1 cellular context compared by ENCODE assay signal in the genomic region with DNA sequence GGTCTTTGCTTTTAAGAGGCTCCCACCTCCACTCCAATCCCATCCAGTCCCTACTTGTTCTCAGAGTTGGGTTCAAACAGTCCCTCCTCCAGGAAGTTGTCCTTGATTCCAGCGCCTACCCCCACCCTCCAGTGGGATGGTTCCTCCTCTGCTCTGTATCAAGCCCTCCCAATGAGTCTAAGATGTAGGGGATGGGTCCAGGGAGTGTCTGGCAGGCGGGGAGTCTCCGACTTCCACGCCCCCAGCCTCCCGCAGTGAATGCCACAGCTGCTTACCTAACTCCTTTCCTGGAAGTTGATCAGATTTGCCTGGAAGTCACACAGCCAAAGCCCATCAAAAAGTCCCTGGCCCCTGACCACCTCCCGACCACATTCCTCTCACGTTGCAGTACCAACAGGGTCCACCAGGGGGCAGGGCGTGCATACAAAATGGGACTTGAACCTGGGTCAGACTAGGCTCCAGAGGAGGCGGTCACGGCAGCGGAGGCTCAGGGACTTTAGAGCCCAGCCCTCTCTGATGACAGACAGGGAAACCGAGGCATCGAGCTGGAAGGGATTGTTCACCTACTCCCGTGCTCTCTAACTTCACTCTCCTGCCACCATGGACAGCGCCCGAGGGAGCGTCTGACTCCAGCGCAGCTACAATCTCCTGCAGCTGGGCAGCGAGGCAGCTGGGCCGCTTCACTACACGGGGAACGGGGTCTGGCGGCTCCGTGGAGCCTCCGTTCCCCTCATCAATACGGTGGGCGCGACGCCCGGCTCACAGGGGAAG.
TF ChIP-seq lines count a peak whose summit lies in the region.

No MANE protein-coding gene starts in this region.

TF ChIP-seq in HepG2, 621 proteins besides CTCF, POLR2A, EP300 and RAD21 (continued from another document and continues in another):
- TF ChIP-seq, protein P1, sequence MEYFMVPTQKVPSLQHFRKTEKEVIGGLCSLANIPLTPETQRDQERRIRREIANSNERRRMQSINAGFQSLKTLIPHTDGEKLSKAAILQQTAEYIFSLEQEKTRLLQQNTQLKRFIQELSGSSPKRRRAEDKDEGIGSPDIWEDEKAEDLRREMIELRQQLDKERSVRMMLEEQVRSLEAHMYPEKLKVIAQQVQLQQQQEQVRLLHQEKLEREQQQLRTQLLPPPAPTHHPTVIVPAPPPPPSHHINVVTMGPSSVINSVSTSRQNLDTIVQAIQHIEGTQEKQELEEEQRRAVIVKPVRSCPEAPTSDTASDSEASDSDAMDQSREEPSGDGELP (IDR thresholded peaks at IDR 0.05; ENCODE audit: borderline replicate concordance, low read depth) = peak; percentile 66; the same call in 1 of the 2 replicates
- TF ChIP-seq KLF15 (CRISPR knock-in tag; IDR thresholded peaks at IDR 0.05; ENCODE audit: borderline replicate concordance) (no peak), NCOR1 (IDR thresholded peaks at IDR 0.05; ENCODE audit: borderline replicate concordance, low read length) (no peak), ZBTB37 (CRISPR knock-in tag; IDR thresholded peaks at IDR 0.05) (peak; percentile 73), ZNF292 (CRISPR knock-in tag; IDR thresholded peaks at IDR 0.05; ENCODE audit: borderline replicate concordance, low read depth) (no peak), ZNF33B (CRISPR knock-in tag; IDR thresholded peaks at IDR 0.05) (no peak), NR1H2 (CRISPR knock-in tag; IDR thresholded peaks at IDR 0.05; ENCODE audit: borderline replicate concordance, low read depth) (no peak; the same call in 1 of the 2 replicates), EHMT2 (IDR thresholded peaks at IDR 0.05; ENCODE audit: borderline replicate concordance, low read depth, low read length) (peak; percentile 32; the same call in 1 of the 2 replicates), ZNF121 (CRISPR knock-in tag; IDR thresholded peaks at IDR 0.05) (no peak), TIGD3 (CRISPR knock-in tag; IDR thresholded peaks at IDR 0.05; ENCODE audit: borderline replicate concordance) (no peak), ZNF75D (CRISPR knock-in tag; IDR thresholded peaks at IDR 0.05; ENCODE audit: borderline replicate concordance) (no peak), MAFF (IDR thresholded peaks at IDR 0.05; ENCODE audit: low read depth, low read length) (no peak), ZFP36 (IDR thresholded peaks at IDR 0.05; ENCODE audit: borderline replicate concordance, low read depth, low read length, partially characterized antibody) (no peak), WIZ (CRISPR knock-in tag; IDR thresholded peaks at IDR 0.05) (0 out of 2 replicates have a peak, but pooled peaks have one; percentile 44), ZNF83 (CRISPR knock-in tag; IDR thresholded peaks at IDR 0.05; ENCODE audit: borderline replicate concordance) (no peak), RAD51 (IDR thresholded peaks at IDR 0.05; ENCODE audit: borderline replicate concordance) (no peak), SMAD3 (CRISPR knock-in tag; IDR thresholded peaks at IDR 0.05) (no peak), ZXDC (CRISPR knock-in tag; IDR thresholded peaks at IDR 0.05) (no peak), GPN1 (CRISPR knock-in tag; IDR thresholded peaks at IDR 0.05; ENCODE audit: borderline replicate concordance) (no peak), HNRNPK (IDR thresholded peaks at IDR 0.05; ENCODE audit: low read depth, low read length, poor library complexity, severe bottlenecking) (no peak), CCDC6 (CRISPR knock-in tag; IDR thresholded peaks at IDR 0.05) (peak; percentile 83; the same call in 1 of the 2 replicates), SP4 (CRISPR knock-in tag; IDR thresholded peaks at IDR 0.05) (peak; percentile 31; the same call in 1 of the 2 replicates), BRD4 (CRISPR knock-in tag; IDR thresholded peaks at IDR 0.05) (0 out of 2 replicates have a peak, but pooled peaks have one; percentile 29), TERF1 (CRISPR knock-in tag; IDR thresholded peaks at IDR 0.05) (no peak), ZNF776 (CRISPR knock-in tag; IDR thresholded peaks at IDR 0.05) (no peak), ZNF580 (CRISPR knock-in tag; IDR thresholded peaks at IDR 0.05; ENCODE audit: borderline replicate concordance, low read depth) (peak; percentile 77; the same call in 1 of the 2 replicates), DNMT1 (CRISPR knock-in tag; IDR thresholded peaks at IDR 0.05) (no peak), PLRG1 (conservative IDR thresholded peaks at IDR 0.05) (no peak), JUN (CRISPR knock-in tag; IDR thresholded peaks at IDR 0.05) (0 out of 2 replicates have a peak, but pooled peaks have one; percentile 39), ZNF816 (CRISPR knock-in tag; IDR thresholded peaks at IDR 0.05; ENCODE audit: borderline replicate concordance) (no peak), ZNF34 (CRISPR knock-in tag; IDR thresholded peaks at IDR 0.05; ENCODE audit: borderline replicate concordance) (no peak), MZF1 (CRISPR knock-in tag; IDR thresholded peaks at IDR 0.05; ENCODE audit: borderline replicate concordance) (no peak), ZBTB26 (CRISPR knock-in tag; IDR thresholded peaks at IDR 0.05; ENCODE audit: borderline replicate concordance) (peak; percentile 75; the same call in 1 of the 2 replicates), ZNF713 (CRISPR knock-in tag; IDR thresholded peaks at IDR 0.05) (no peak), ARNTL (CRISPR knock-in tag; IDR thresholded peaks at IDR 0.05) (no peak), ZEB1 (IDR thresholded peaks at IDR 0.05; ENCODE audit: insufficient replicate concordance, low read depth) (no peak), KDM2A (CRISPR knock-in tag; IDR thresholded peaks at IDR 0.05; ENCODE audit: borderline replicate concordance, low read depth) (peak; percentile 68; the same call in 1 of the 2 replicates), GABPB1 (CRISPR knock-in tag; IDR thresholded peaks at IDR 0.05) (peak; percentile 50), ZNF367 (CRISPR knock-in tag; IDR thresholded peaks at IDR 0.05; ENCODE audit: borderline replicate concordance) (no peak), ZFX (CRISPR knock-in tag; IDR thresholded peaks at IDR 0.05; ENCODE audit: low read depth) (peak; percentile 46)
- TF ChIP-seq, protein P2, sequence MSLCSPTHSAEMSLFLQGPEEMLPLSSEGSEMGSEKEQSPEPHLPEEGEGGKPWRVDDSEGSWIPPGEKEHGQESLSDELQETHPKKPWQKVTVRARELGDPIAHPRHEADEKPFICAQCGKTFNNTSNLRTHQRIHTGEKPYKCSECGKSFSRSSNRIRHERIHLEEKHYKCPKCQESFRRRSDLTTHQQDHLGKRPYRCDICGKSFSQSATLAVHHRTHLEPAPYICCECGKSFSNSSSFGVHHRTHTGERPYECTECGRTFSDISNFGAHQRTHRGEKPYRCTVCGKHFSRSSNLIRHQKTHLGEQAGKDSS (CRISPR knock-in tag; IDR thresholded peaks at IDR 0.05; ENCODE audit: borderline replicate concordance, low read depth) = no peak
- TF ChIP-seq, protein P3, sequence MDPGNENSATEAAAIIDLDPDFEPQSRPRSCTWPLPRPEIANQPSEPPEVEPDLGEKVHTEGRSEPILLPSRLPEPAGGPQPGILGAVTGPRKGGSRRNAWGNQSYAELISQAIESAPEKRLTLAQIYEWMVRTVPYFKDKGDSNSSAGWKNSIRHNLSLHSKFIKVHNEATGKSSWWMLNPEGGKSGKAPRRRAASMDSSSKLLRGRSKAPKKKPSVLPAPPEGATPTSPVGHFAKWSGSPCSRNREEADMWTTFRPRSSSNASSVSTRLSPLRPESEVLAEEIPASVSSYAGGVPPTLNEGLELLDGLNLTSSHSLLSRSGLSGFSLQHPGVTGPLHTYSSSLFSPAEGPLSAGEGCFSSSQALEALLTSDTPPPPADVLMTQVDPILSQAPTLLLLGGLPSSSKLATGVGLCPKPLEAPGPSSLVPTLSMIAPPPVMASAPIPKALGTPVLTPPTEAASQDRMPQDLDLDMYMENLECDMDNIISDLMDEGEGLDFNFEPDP (CRISPR knock-in tag; conservative IDR thresholded peaks at IDR 0.05) = no peak
- TF ChIP-seq, protein P4, sequence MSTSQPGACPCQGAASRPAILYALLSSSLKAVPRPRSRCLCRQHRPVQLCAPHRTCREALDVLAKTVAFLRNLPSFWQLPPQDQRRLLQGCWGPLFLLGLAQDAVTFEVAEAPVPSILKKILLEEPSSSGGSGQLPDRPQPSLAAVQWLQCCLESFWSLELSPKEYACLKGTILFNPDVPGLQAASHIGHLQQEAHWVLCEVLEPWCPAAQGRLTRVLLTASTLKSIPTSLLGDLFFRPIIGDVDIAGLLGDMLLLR (CRISPR knock-in tag; IDR thresholded peaks at IDR 0.05) = no peak
- TF ChIP-seq, protein P5, sequence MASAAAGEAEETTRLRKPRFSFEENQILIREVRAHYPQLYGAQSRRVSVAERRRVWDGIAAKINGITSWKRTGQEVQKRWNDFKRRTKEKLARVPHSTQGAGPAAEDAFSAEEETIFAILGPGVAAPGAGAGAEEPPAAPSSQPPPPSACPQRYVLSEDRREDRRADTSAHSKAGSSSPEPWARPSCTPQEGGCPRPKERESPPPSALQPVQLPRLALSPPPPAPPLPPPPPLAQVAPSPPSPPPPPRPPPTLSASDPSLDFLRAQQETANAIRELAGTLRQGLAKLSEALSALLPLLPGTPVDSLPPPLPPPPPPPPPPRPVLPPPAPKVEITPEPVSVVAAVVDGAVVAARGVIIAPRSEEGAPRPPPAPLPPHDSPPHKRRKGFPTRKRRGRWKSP (CRISPR knock-in tag; IDR thresholded peaks at IDR 0.05) = peak; percentile 67; the same call in 1 of the 2 replicates
